34 cellular contexts compared by ENCODE assay signal in genomic region chr12:82210882-82211281, GRCh38.
DNase-seq lines count a peak whose midpoint lies in the region; ATAC-seq, FAIRE-seq and TF ChIP-seq lines count a peak whose summit lies in the region.
"Had no signal": no experiment of that assay in that cellular context is flagged by ENCODE, and none has a peak within 500 bp of the region (broad histone marks: within the 10 kb centered on the region; RNA-seq: fewer than 3 reads in every experiment).

No MANE protein-coding gene starts in this region.

- no peak for FAIRE-seq in HepG2 (lab: Jason Lieb, UNC)
- FAIRE-seq: A204.1, A549, D721Med had no signal

- H3K4ac ChIP-seq in mesenchymal stem cell (ENCODE audit: low read depth in 1 of 2, low read length in 2 of 2): no peak overlapping the region

- no peak for TF ChIP-seq RAD21 in HepG2 (CRISPR knock-in tag; IDR thresholded peaks at IDR 0.05)

- H3K9me2 ChIP-seq in hepatocyte (replicated peaks; ENCODE audit: insufficient read depth): no peaks in the 10 kb centered on the region

- in situ Hi-C loops in HepG2 (cut with HindIII; ENCODE audit: extremely low pct_ligation_motif_present, low pct_unique_long_range_greater_than_20kb): no loop called here

- H3K14ac ChIP-seq in mesenchymal stem cell (ENCODE audit: low read length in 2 of 2): no peak overlapping the region

- H2BK15ac ChIP-seq in mesenchymal stem cell (ENCODE audit: low read depth, poor library complexity, severe bottlenecking): no peak overlapping the region

- no peaks in the 10 kb centered on the region for H3K4me1 ChIP-seq in HepG2 (ENCODE audit: insufficient read depth, low read length)
- H3K4me1 ChIP-seq in right lobe of liver: no peaks in the 10 kb centered on the region
- no peaks in the 10 kb centered on the region for H3K4me1 ChIP-seq in HEK293 (ENCODE audit: control insufficient read depth, insufficient read depth, low read length)
- no peaks in the 10 kb centered on the region for H3K4me1 ChIP-seq in mesenchymal stem cell (ENCODE audit: control insufficient read depth, insufficient read depth, low read depth, low read length)
- no peaks in the 10 kb centered on the region for H3K4me1 ChIP-seq in hepatocyte (ENCODE audit: insufficient read depth)
- H3K4me1 ChIP-seq: A549; BE2C; BLaER1; BLaER1 treated with 17β-estradiol and CSF1 and Interleukin-3, amounts not matched to agents 10 nM and 100 nM; Caco-2 had no signal

- no peak overlapping the region for H2BK5ac ChIP-seq in mesenchymal stem cell (ENCODE audit: low read depth, low read length, poor library complexity, severe bottlenecking)

- no TSS peak for BruUV-seq in HepG2 (replicated peaks; lab: Mats Ljungman, UMichigan)

- 10% methylated on average over 1 of the region's 1 CpG for WGBS in HepG2 (ENCODE audit: low lambda C conversion rate)
- WGBS in right lobe of liver (ENCODE audit: insufficient coverage, low coverage, low lambda C conversion rate, missing lambda C conversion rate): 100% methylated on average over 1 of the region's 1 CpG
- 86% methylated on average over 1 of the region's 1 CpG for WGBS in mesenchymal stem cell
- WGBS in hepatocyte (ENCODE audit: low lambda C conversion rate, missing lambda C conversion rate): 96% methylated on average over 1 of the region's 1 CpG

- H3K36me3 ChIP-seq in HepG2 (replicated peaks in 1 of 2; ENCODE audit: control insufficient read depth in 1 of 2, insufficient read depth in 2 of 2, low read length in 2 of 2) (no peaks in the 10 kb centered on the region), right lobe of liver (no peaks in the 10 kb centered on the region), HEK293 (ENCODE audit: control insufficient read depth in 2 of 2, insufficient read depth in 1 of 2, low read length in 2 of 2) (no peaks in the 10 kb centered on the region), mesenchymal stem cell (ENCODE audit: control insufficient read depth in 1 of 2, insufficient read depth in 2 of 2, low read depth in 1 of 2, low read length in 2 of 2) (no peaks in the 10 kb centered on the region), hepatocyte (replicated peaks; ENCODE audit: insufficient read depth, low read depth) (no peaks in the 10 kb centered on the region)
- H3K36me3 ChIP-seq: BE2C; BLaER1; BLaER1 treated with 17β-estradiol and CSF1 and Interleukin-3, amounts not matched to agents 10 nM and 100 nM had no signal

- no peak for TF ChIP-seq EP300 in HepG2 (IDR thresholded peaks at IDR 0.05; ENCODE audit: low read depth in 2 of 2, low read length in 2 of 2)
- TF ChIP-seq EP300 in HepG2 (CRISPR knock-in tag; IDR thresholded peaks at IDR 0.05; ENCODE audit: borderline replicate concordance): no peak

- H3K9ac ChIP-seq in HepG2 (ENCODE audit: insufficient read depth, low read depth, low read length): no peak overlapping the region
- H3K9ac ChIP-seq in mesenchymal stem cell (ENCODE audit: low read length): no peak overlapping the region
- H3K9ac ChIP-seq: BLaER1; BLaER1 treated with 17β-estradiol and CSF1 and Interleukin-3, amounts not matched to agents 10 nM and 100 nM had no signal

- no peak overlapping the region for H2AK5ac ChIP-seq in mesenchymal stem cell (ENCODE audit: low read length, severe bottlenecking)

- POLR2A ChIA-PET in HepG2 (lab: Yijun Ruan, JAX) (no interaction called here), HEK293 (lab: Yijun Ruan, JAX) (no interaction called here)

- no peak for ATAC-seq in HepG2
- no peak for ATAC-seq in right lobe of liver
- ATAC-seq: A549; CD8-positive, alpha-beta T cell had no signal

- H3K27me3 ChIP-seq in HepG2 (ENCODE audit: control insufficient read depth in 1 of 2, insufficient read depth in 2 of 2, low read length in 2 of 2) (no peaks in the 10 kb centered on the region), right lobe of liver (no peaks in the 10 kb centered on the region), mesenchymal stem cell (ENCODE audit: control insufficient read depth in 1 of 2, insufficient read depth in 1 of 2, low read length in 2 of 2) (no peaks in the 10 kb centered on the region), hepatocyte (no peaks in the 10 kb centered on the region)
- H3K27me3 ChIP-seq: BE2C; BLaER1; BLaER1 treated with 17β-estradiol and CSF1 and Interleukin-3, amounts not matched to agents 10 nM and 100 nM had no signal

- no peaks in the 10 kb centered on the region for H3K79me1 ChIP-seq in mesenchymal stem cell (replicated peaks; ENCODE audit: low read length, poor library complexity, severe bottlenecking)

- CTCF ChIA-PET in HepG2 (lab: Yijun Ruan, JAX; ENCODE audit: low intra/inter-chr PET ratio, low total read pairs): no interaction called here
- CTCF ChIA-PET in HEK293 (lab: Yijun Ruan, JAX): no interaction called here

- H2BK120ac ChIP-seq in mesenchymal stem cell (ENCODE audit: low read depth, low read length): no peak overlapping the region

- no peak for TF ChIP-seq POLR2A in HepG2 (IDR thresholded peaks at IDR 0.05; ENCODE audit: insufficient read depth in 1 of 2, low read depth in 2 of 2, low read length in 2 of 2)
- TF ChIP-seq POLR2A in right lobe of liver (IDR thresholded peaks at IDR 0.05): no peak

- TF ChIP-seq CTCF in HepG2 (CRISPR knock-in tag; IDR thresholded peaks at IDR 0.05) (no peak), right lobe of liver (IDR thresholded peaks at IDR 0.05) (no peak), HEK293 (tag by site-specific recombination; IDR thresholded peaks at IDR 0.05) (no peak), hepatocyte (IDR thresholded peaks at IDR 0.05; ENCODE audit: poor library complexity) (no peak)

- peak overlapping the region; percentile 50 for H4K91ac ChIP-seq in mesenchymal stem cell (ENCODE audit: low read length)

- no peak overlapping the region for H3K23ac ChIP-seq in mesenchymal stem cell (ENCODE audit: low read length in 2 of 2)

- H3K4me3 ChIP-seq in HepG2 (replicated peaks in 1 of 3; ENCODE audit: insufficient read depth in 1 of 3, low read depth in 2 of 3, low read length in 3 of 3): no peak overlapping the region
- no peak overlapping the region for H3K4me3 ChIP-seq in right lobe of liver
- no peak overlapping the region for H3K4me3 ChIP-seq in HEK293 (ENCODE audit: low read depth, low read length)
- H3K4me3 ChIP-seq in mesenchymal stem cell (ENCODE audit: insufficient read depth in 1 of 2, low read depth in 1 of 2, low read length in 2 of 2): no peak overlapping the region
- no peak overlapping the region for H3K4me3 ChIP-seq in hepatocyte
- H3K4me3 ChIP-seq: A549; BLaER1; BLaER1 treated with 17β-estradiol and CSF1 and Interleukin-3, amounts not matched to agents 10 nM and 100 nM had no signal

- H3K4me2 ChIP-seq in HepG2 (ENCODE audit: low read depth, low read length) (no peak overlapping the region), mesenchymal stem cell (ENCODE audit: low read length, poor library complexity, severe bottlenecking) (no peak overlapping the region), hepatocyte (no peak overlapping the region)
- H3K4me2 ChIP-seq: A549; BLaER1; BLaER1 treated with 17β-estradiol and CSF1 and Interleukin-3, amounts not matched to agents 10 nM and 100 nM had no signal

- no peak overlapping the region for H2BK12ac ChIP-seq in mesenchymal stem cell (ENCODE audit: low read length in 2 of 2)

- no peak overlapping the region for H4K8ac ChIP-seq in mesenchymal stem cell (ENCODE audit: low read length)

- DNase-seq in DMS53 (lab: John Stamatoyannopoulos, UW): peak; percentile 16
- no peak for DNase-seq in DMS53 treated with DMSO at 0.1 percent for 48 hours (lab: John Stamatoyannopoulos, UW; ENCODE audit: unreplicated experiment)
- no peak for DNase-seq in HepG2 (ENCODE audit: low spot score)
- no peak for DNase-seq in right lobe of liver
- DNase-seq in mesenchymal stem cell: no peak
- no peak for DNase-seq in hepatocyte (ENCODE audit: low spot score)
- no peak for DNase-seq in kidney glomerular epithelial cell (lab: John Stamatoyannopoulos, UW)
- DNase-seq: 8988T; ACHN; AML-193; BE2C; C1 segment of cervical spinal cord; Caco-2; Calu3; CD4-positive, alpha-beta memory T cell; CD4-positive, alpha-beta T cell; CD4-positive, CD25-positive, alpha-beta regulatory T cell; CD8-positive, alpha-beta memory T cell; CD8-positive, alpha-beta T cell; COR-L47; DMS 273 treated with DMSO at 0.1 percent for 48 hours; DMS153; DMS79; DMS79 treated with DMSO at 0.1 percent for 48 hours; DND-41; EL had no signal

- H3K18ac ChIP-seq in mesenchymal stem cell (ENCODE audit: low read depth in 1 of 2, low read length in 2 of 2): no peak overlapping the region

- intact Hi-C loops in HepG2 (cut with micrococcal nuclease; ENCODE audit: unreplicated experiment) (no loop called here), right lobe of liver (cut with DNase I) (no loop called here)

- no peak overlapping the region for H3K27ac ChIP-seq in HepG2 (ENCODE audit: extremely low read length, insufficient read depth, low read length)
- no peak overlapping the region for H3K27ac ChIP-seq in right lobe of liver
- no peak overlapping the region for H3K27ac ChIP-seq in HEK293 (ENCODE audit: extremely low read depth, low read depth, low read length)
- no peak overlapping the region for H3K27ac ChIP-seq in mesenchymal stem cell (ENCODE audit: low read length, poor library complexity, severe bottlenecking)
- no peak overlapping the region for H3K27ac ChIP-seq in hepatocyte
- H3K27ac ChIP-seq: 22Rv1; A549; BLaER1; BLaER1 treated with 17β-estradiol and CSF1 and Interleukin-3, amounts not matched to agents 10 nM and 100 nM; C4-2B had no signal

- H4K20me1 ChIP-seq in HepG2 (ENCODE audit: insufficient read depth, low read length) (no peaks in the 10 kb centered on the region), hepatocyte (ENCODE audit: insufficient read depth, poor library complexity, severe bottlenecking) (no peaks in the 10 kb centered on the region)
- H4K20me1 ChIP-seq: BLaER1; BLaER1 treated with 17β-estradiol and CSF1 and Interleukin-3, amounts not matched to agents 10 nM and 100 nM had no signal

- H3K9me3 ChIP-seq in HepG2 (ENCODE audit: low read length) (peaks cover 84% of the 10 kb centered on the region), right lobe of liver (no peaks in the 10 kb centered on the region), HEK293 (ENCODE audit: control insufficient read depth, insufficient read depth, low read depth, low read length) (no peaks in the 10 kb centered on the region), mesenchymal stem cell (ENCODE audit: control insufficient read depth, low read length) (peaks cover 31% of the 10 kb centered on the region), hepatocyte (ENCODE audit: low read depth) (no peaks in the 10 kb centered on the region)
- H3K9me3 ChIP-seq: A549, BE2C, Caco-2 had no signal

- no peaks in the 10 kb centered on the region for H3K79me2 ChIP-seq in HepG2 (ENCODE audit: insufficient read depth, low read length)
- H3K79me2 ChIP-seq in hepatocyte: no peaks in the 10 kb centered on the region

- no peak overlapping the region for H2AFZ ChIP-seq in HepG2 (ENCODE audit: low read length)
- no peak overlapping the region for H2AFZ ChIP-seq in mesenchymal stem cell (ENCODE audit: low read depth, low read length)
- H2AFZ ChIP-seq in hepatocyte: no peak overlapping the region

TF ChIP-seq in HepG2, 621 proteins besides CTCF, POLR2A, EP300 and RAD21 (continues in another document):
- TF ChIP-seq ZNF746 (CRISPR knock-in tag; IDR thresholded peaks at IDR 0.05) (no peak), ZNF616 (CRISPR knock-in tag; IDR thresholded peaks at IDR 0.05; ENCODE audit: low read depth) (peak; percentile 98)

TF ChIP-seq in HEK293, 187 proteins besides CTCF, POLR2A, EP300 and RAD21 (continues in another document):
- TF ChIP-seq ZBTB8A (tag by site-specific recombination; IDR thresholded peaks at IDR 0.05): no peak
